13 cellular contexts compared by ENCODE assay signal in the genomic region with DNA sequence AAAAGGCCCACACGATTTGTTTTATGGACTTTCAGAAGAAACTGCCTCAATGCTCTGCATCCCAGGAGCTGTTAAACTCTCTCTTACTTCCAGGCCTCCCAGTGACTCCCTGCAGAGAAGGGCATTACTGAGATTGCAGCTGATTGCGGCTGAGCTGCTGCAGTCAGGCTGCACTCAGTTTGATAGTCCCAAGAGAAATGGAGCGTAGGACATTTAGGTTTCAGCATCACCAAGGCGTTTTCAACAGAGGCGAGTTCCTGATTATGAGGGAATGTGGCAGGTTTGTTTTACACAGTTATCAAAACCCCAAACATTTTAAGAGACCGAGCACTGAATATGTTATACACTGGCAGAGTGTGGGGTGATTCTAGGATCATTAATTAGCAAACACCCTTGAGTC.
DNase-seq lines count a peak whose midpoint lies in the region.
"Had no signal": no experiment of that assay in that cellular context is flagged by ENCODE, and none has a peak within 500 bp of the region (broad histone marks: within the 10 kb centered on the region; RNA-seq: fewer than 3 reads in every experiment).

No MANE protein-coding gene starts in this region.

- peak; percentile 72 for DNase-seq in A172 (ENCODE audit: low spot score)
- DNase-seq in MG63, result peak; percentile 16
- DNase-seq in dermis blood vessel endothelial cell, result peak; percentile 63
- DNase-seq in iPS-NIHi7 (ENCODE audit: extremely low spot score), result peak; percentile 62
- no peak for DNase-seq in mesenteric fat pad (ENCODE audit: low spot score)
- no peak for DNase-seq in UCSD-AML1 (lab: John Stamatoyannopoulos, UW; ENCODE audit: unreplicated experiment)
- no peak for DNase-seq in GF-D8 (lab: John Stamatoyannopoulos, UW)
- DNase-seq in foreskin melanocyte, result no peak
- DNase-seq: activated CD8-positive, alpha-beta T cell treated with anti-CD3 and anti-CD28 coated beads, Interleukin-2, amount 10 ng/mL, durations not matched to agents 7 days and 5 days; activated naive CD8-positive, alpha-beta T cell treated with anti-CD3 and anti-CD28 coated beads, Interleukin-2, amount 50 U/mL, for 24 hours; left colon; NCI-H1092 treated with DMSO at 0.1 percent for 48 hours; stimulated activated CD4-positive, alpha-beta T cell treated with anti-CD3 and anti-CD28 coated beads, Interleukin-1b, Interleukin-23, amount 100 ng/mL, for 48 hours had no signal

- no peaks in the 10 kb centered on the region for H3K9me3 ChIP-seq in MG63

- H3K4me3 ChIP-seq in MG63, result no peak overlapping the region

- H3K27me3 ChIP-seq in MG63, result no peaks in the 10 kb centered on the region

- H3K36me3 ChIP-seq in MG63, result no peaks in the 10 kb centered on the region

Comparison
In these comparisons a context has a peak if more than half of its experiments do, and no peak if none do; other contexts are left out.
1. DNase-seq: peak in A172 (single experiment), MG63 (single experiment), dermis blood vessel endothelial cell (single experiment) and iPS-NIHi7 (single experiment); none in mesenteric fat pad (single experiment), UCSD-AML1 (single experiment), GF-D8 (single experiment) and foreskin melanocyte (single experiment).